8 cellular contexts compared by ENCODE assay signal in the genomic region with DNA sequence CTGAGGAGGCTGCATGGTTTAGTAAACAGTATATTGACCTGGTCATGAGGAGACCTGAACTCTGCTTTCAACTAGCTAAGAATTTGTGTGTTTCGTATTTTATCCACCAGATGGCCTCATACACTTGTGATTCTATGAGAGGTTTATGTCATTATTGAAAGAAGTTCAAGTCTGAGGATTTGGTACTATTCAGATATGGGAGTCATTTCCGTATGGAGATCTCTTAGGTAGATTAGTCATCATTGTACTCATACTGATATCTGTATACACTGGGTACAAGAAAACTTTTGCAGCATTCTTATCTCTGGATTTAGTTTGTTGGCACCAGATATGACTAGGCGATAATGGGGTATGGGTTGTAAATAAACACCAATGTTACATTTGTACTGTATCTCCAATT. TPM values are rescaled to one million over a fixed set of nuclear protein-coding genes. Genes with fewer than 3 reads are reported as not detected.
DNase-seq lines count a peak whose midpoint lies in the region; ATAC-seq and TF ChIP-seq lines count a peak whose summit lies in the region.

No MANE protein-coding gene starts in this region.

- dilution Hi-C loops in mammary epithelial cell (cut with HindIII; ENCODE audit: low sequenced_read_pairs) = no loop called here

- no peak overlapping the region for H3K9ac ChIP-seq in mammary epithelial cell (ENCODE audit: insufficient read depth, low read length)

- DNase-seq in Ammon's horn (ENCODE audit: low spot score) (peak; percentile 71), HT-29 (ENCODE audit: low spot score) (peak; percentile 82), NOMO-1 treated with dmso at 0.1 percent for 144 hours (lab: John Stamatoyannopoulos, UW; ENCODE audit: unreplicated experiment) (peak; percentile 3), mammary epithelial cell (peak; percentile 79), left colon (no peak), tibial nerve (ENCODE audit: low spot score in 2 of 2) (peak in 1 of 2 donors; percentile 68)
- no peak for DNase-seq in effector CD4-positive, alpha-beta T cell

- intact Hi-C loops in mammary epithelial cell (cut with micrococcal nuclease) = loop anchor here (1.0 kb wide), 3 partner anchors 113 to 245 kb away; no protein-coding TSS in a partner anchor
- intact Hi-C loops in left colon (cut with DNase I, micrococcal nuclease) = loop anchor here in 1 of 2 donors (2.0 kb wide), 1 partner anchor 244 kb away; no protein-coding TSS in a partner anchor

- H3K4me3 ChIP-seq in mammary epithelial cell (replicated peaks in 1 of 3; ENCODE audit: insufficient read depth in 1 of 3, low read depth in 2 of 3, low read length in 3 of 3) (no peak overlapping the region), tibial nerve (no peak overlapping the region)

- ATAC-seq in GM18498 (IDR thresholded peaks at IDR 0.05; ENCODE audit: unreplicated experiment) = peak; percentile 62
- peak; percentile 67 for ATAC-seq in left colon

- TF ChIP-seq POLR2A in tibial nerve (IDR thresholded peaks at IDR 0.05) = no peak

- H3K36me3 ChIP-seq in mammary epithelial cell (ENCODE audit: insufficient read depth, low read length) (no peaks in the 10 kb centered on the region), tibial nerve (peaks cover 0 to 61% (median 10%) of the 10 kb centered on the region in 3 donors)

- H3K9me3 ChIP-seq in mammary epithelial cell (replicated peaks; ENCODE audit: insufficient read depth, low read length) = no peaks in the 10 kb centered on the region
- H3K9me3 ChIP-seq in tibial nerve = no peaks in the 10 kb centered on the region

- no peaks in the 10 kb centered on the region for H3K79me2 ChIP-seq in mammary epithelial cell (ENCODE audit: insufficient read depth, low read length)

- H2AFZ ChIP-seq in mammary epithelial cell (ENCODE audit: low read depth, low read length) = no peak overlapping the region

- in situ Hi-C loops in mammary epithelial cell (cut with MboI; ENCODE audit: low sequenced_read_pairs in 2 of 2) = loop anchor here in 1 of 2 donors (5.0 kb wide), 1 partner anchor 235 kb away; no protein-coding TSS in a partner anchor

- H3K27ac ChIP-seq in mammary epithelial cell (ENCODE audit: insufficient read depth, low read depth, low read length) (peak overlapping the region; percentile 16), tibial nerve (no peak overlapping the region)

- BruUV-seq in mammary epithelial cell (replicated peaks; lab: Mats Ljungman, UMichigan) = no TSS peak

- peaks cover 12% of the 10 kb centered on the region for H3K4me1 ChIP-seq in mammary epithelial cell (ENCODE audit: insufficient read depth, low read length)
- peaks cover 0 to 8% (median 0%) of the 10 kb centered on the region in 4 donors for H3K4me1 ChIP-seq in tibial nerve

- no peaks in the 10 kb centered on the region for H4K20me1 ChIP-seq in mammary epithelial cell (ENCODE audit: insufficient read depth, low read length)

- 33% methylated on average over 3 of the region's 3 CpGs for WGBS in mammary epithelial cell (ENCODE audit: low coverage, missing lambda C conversion rate)
- WGBS in tibial nerve, 2 donors = 31 to 39% methylated on average over 3 of the region's 3 CpGs

- peak; percentile 44 to 56 for TF ChIP-seq CTCF in mammary epithelial cell (conservative IDR thresholded peaks at IDR 0.05 in 1 of 2, IDR thresholded peaks at IDR 0.05 in 1 of 2; ENCODE audit: extremely low read depth in 1 of 2, insufficient read depth in 1 of 2, low read depth in 1 of 2, low read length in 2 of 2)
- peak; percentile 32 to 77 (median 57) for TF ChIP-seq CTCF in tibial nerve (IDR thresholded peaks at IDR 0.05)

- CTCF ChIA-PET in mammary epithelial cell (lab: Charles Lee; ENCODE audit: low non-redundant PET) = interaction anchor here (0.6 to 1.6 kb wide), 4 partner anchors 10 to 244 kb away, joined by 3 to 60 read pairs (median 6); a partner anchor contains a TSS

- TF ChIP-seq EP300 in tibial nerve (IDR thresholded peaks at IDR 0.05) = no peak

- H3K27me3 ChIP-seq in mammary epithelial cell (ENCODE audit: insufficient read depth, low read length) (no peaks in the 10 kb centered on the region), tibial nerve (no peaks in the 10 kb centered on the region)

- no peak overlapping the region for H3K4me2 ChIP-seq in mammary epithelial cell (ENCODE audit: insufficient read depth, low read depth, low read length)

RNA-seq across cellular contexts. Expression of a gene that starts 26.6 kb away (rescaled TPM):
- total RNA-seq in HT-29 (2014; rRNA removed; shearing (Covaris generic)) = 6.2 and 7.3 TPM in 2 replicates
- total RNA-seq in mammary epithelial cell = 10 to 100 TPM; 21.9 to 32.7 TPM
- 12.2 TPM for polyA plus RNA-seq in mammary epithelial cell
- 20.8 TPM for polyA minus RNA-seq in mammary epithelial cell
- total RNA-seq in left colon = 10 to 100 TPM; 23.8 to 26.1 TPM
- total RNA-seq in tibial nerve = 10 to 100 TPM; 26.1 to 35.4 (median 32.3) TPM

RNA-seq across cellular contexts. Expression of a gene that starts 43.2 kb away (rescaled TPM):
- total RNA-seq in HT-29 (2014; rRNA removed; shearing (Covaris generic)) = 48.9 and 52.2 TPM in 2 replicates
- total RNA-seq in mammary epithelial cell (10 to 100 TPM; 22.3 to 32.4 TPM), left colon (10 to 100 TPM; 13.3 to 17.4 TPM), tibial nerve (10 to 100 TPM; 33.5 to 40.6 (median 39.3) TPM)
- polyA plus RNA-seq in mammary epithelial cell = 21.4 TPM
- 1.4 TPM for polyA minus RNA-seq in mammary epithelial cell

Comparison
In these comparisons a context has a peak if more than half of its experiments do, and no peak if none do; other contexts are left out.
1. DNase-seq: peak in Ammon's horn (single experiment), HT-29 (single experiment), NOMO-1 treated with dmso at 0.1 percent for 144 hours (single experiment) and mammary epithelial cell (single experiment); none in left colon (0 of 2) and effector CD4-positive, alpha-beta T cell (single experiment).